ENCODE assay signal across 10 cellular contexts in genomic region chr13:33441015-33441414, GRCh38.
DNase-seq lines count a peak whose midpoint lies in the region; ATAC-seq and TF ChIP-seq lines count a peak whose summit lies in the region.
"Had no signal": no experiment of that assay in that cellular context is flagged by ENCODE, and none has a peak within 500 bp of the region (broad histone marks: within the 10 kb centered on the region; RNA-seq: fewer than 3 reads in every experiment).

No MANE protein-coding gene starts in this region.

- H3K4me1 Mint-ChIP-seq in activated CD4-positive, alpha-beta memory T cell treated with anti-CD3 and anti-CD28 coated beads for 36 hours (ENCODE audit: low read depth): no peaks in the 10 kb centered on the region
- H3K4me1 Mint-ChIP-seq: immature natural killer cell had no signal

- peaks cover 10% of the 10 kb centered on the region for H3K27me3 Mint-ChIP-seq in activated CD4-positive, alpha-beta memory T cell treated with anti-CD3 and anti-CD28 coated beads for 36 hours

- no peak for TF ChIP-seq CTCF in cardiac muscle cell (IDR thresholded peaks at IDR 0.05; ENCODE audit: low read depth, low read length)
- peak in 3 of 12 donors; percentile 7 to 24 (median 18) for TF ChIP-seq CTCF in heart left ventricle (IDR thresholded peaks at IDR 0.05)
- TF ChIP-seq CTCF in RWPE1 (conservative IDR thresholded peaks at IDR 0.05; ENCODE audit: low read depth): no peak

- H3K27me3 ChIP-seq in cardiac muscle cell (no peaks in the 10 kb centered on the region), heart left ventricle (no peaks in the 10 kb centered on the region)

- no peaks in the 10 kb centered on the region for H3K36me3 ChIP-seq in cardiac muscle cell
- H3K36me3 ChIP-seq in heart left ventricle: no peaks in the 10 kb centered on the region

- no peaks in the 10 kb centered on the region for H3K9me3 Mint-ChIP-seq in activated CD4-positive, alpha-beta memory T cell treated with anti-CD3 and anti-CD28 coated beads for 36 hours
- H3K9me3 Mint-ChIP-seq: immature natural killer cell had no signal

- H3K27ac ChIP-seq in cardiac muscle cell (no peak overlapping the region), heart left ventricle (no peak overlapping the region), RWPE1 (no peak overlapping the region)

- 74 to 85% (median 82%) methylated on average over 1 of the region's 1 CpG for WGBS in heart left ventricle, 4 donors

- H3K4me1 ChIP-seq in cardiac muscle cell (ENCODE audit: low read depth) (no peaks in the 10 kb centered on the region), heart left ventricle (no peaks in the 10 kb centered on the region)

- peak; percentile 37 to 42 for DNase-seq in cardiac muscle cell (ENCODE audit: low read depth in 1 of 2, low spot score in 1 of 2)
- no peak for DNase-seq in heart left ventricle
- DNase-seq in RWPE1 (ENCODE audit: low spot score): peak; percentile 24
- DNase-seq in glomerular visceral epithelial cell (ENCODE audit: extremely low spot score): peak; percentile 40
- no peak for DNase-seq in activated CD4-positive, alpha-beta memory T cell treated with anti-CD3 and anti-CD28 coated beads for 36 hours
- no peak for DNase-seq in activated naive CD4-positive, alpha-beta T cell (lab: John Stamatoyannopoulos, UW)
- DNase-seq: immature natural killer cell, NCI-H226 had no signal

- no peak overlapping the region for H3K4me3 Mint-ChIP-seq in activated CD4-positive, alpha-beta memory T cell treated with anti-CD3 and anti-CD28 coated beads for 36 hours
- H3K4me3 Mint-ChIP-seq: immature natural killer cell had no signal

- H3K4me3 ChIP-seq in cardiac muscle cell (no peak overlapping the region), heart left ventricle (no peak overlapping the region)

- no peaks in the 10 kb centered on the region for H3K36me3 Mint-ChIP-seq in activated CD4-positive, alpha-beta memory T cell treated with anti-CD3 and anti-CD28 coated beads for 36 hours
- H3K36me3 Mint-ChIP-seq: immature natural killer cell had no signal

- no peak for TF ChIP-seq POLR2A in heart left ventricle (IDR thresholded peaks at IDR 0.05)

- H3K27ac Mint-ChIP-seq in activated CD4-positive, alpha-beta memory T cell treated with anti-CD3 and anti-CD28 coated beads for 36 hours: no peak overlapping the region
- H3K27ac Mint-ChIP-seq: immature natural killer cell had no signal

- H3K9me3 ChIP-seq in cardiac muscle cell (ENCODE audit: low read depth): no peaks in the 10 kb centered on the region
- H3K9me3 ChIP-seq in heart left ventricle: no peaks in the 10 kb centered on the region

- POLR2A ChIA-PET in RWPE1 (lab: Yijun Ruan, JAX; ENCODE audit: low non-redundant PET): no interaction called here
- POLR2A ChIA-PET in activated CD4-positive, alpha-beta memory T cell treated with anti-CD3 and anti-CD28 coated beads for 36 hours (lab: Charles Lee): no interaction called here

- ATAC-seq in heart left ventricle (no peak), esophagus mucosa (no peak), GM21528 (IDR thresholded peaks at IDR 0.05; ENCODE audit: low FRiP score, unreplicated experiment) (no peak)

- CTCF ChIA-PET in RWPE1 (lab: Yijun Ruan, JAX): no interaction called here
- CTCF ChIA-PET in activated CD4-positive, alpha-beta memory T cell treated with anti-CD3 and anti-CD28 coated beads for 36 hours (lab: Charles Lee): no interaction called here

- intact Hi-C loops in heart left ventricle (cut with DNase I): no loop called here
- intact Hi-C loops in activated CD4-positive, alpha-beta memory T cell treated with anti-CD3 and anti-CD28 coated beads for 36 hours (cut with micrococcal nuclease): no loop called here

Comparison
In these comparisons a context has a peak if more than half of its experiments do, and no peak if none do; other contexts are left out.
1. DNase-seq: peak in cardiac muscle cell (2 of 2), RWPE1 (single experiment) and glomerular visceral epithelial cell (single experiment); none in heart left ventricle (0 of 5), activated CD4-positive, alpha-beta memory T cell treated with anti-CD3 and anti-CD28 coated beads for 36 hours (single experiment) and activated naive CD4-positive, alpha-beta T cell (0 of 4).